ENCODE assay signal across 16 cellular contexts in the genomic region with DNA sequence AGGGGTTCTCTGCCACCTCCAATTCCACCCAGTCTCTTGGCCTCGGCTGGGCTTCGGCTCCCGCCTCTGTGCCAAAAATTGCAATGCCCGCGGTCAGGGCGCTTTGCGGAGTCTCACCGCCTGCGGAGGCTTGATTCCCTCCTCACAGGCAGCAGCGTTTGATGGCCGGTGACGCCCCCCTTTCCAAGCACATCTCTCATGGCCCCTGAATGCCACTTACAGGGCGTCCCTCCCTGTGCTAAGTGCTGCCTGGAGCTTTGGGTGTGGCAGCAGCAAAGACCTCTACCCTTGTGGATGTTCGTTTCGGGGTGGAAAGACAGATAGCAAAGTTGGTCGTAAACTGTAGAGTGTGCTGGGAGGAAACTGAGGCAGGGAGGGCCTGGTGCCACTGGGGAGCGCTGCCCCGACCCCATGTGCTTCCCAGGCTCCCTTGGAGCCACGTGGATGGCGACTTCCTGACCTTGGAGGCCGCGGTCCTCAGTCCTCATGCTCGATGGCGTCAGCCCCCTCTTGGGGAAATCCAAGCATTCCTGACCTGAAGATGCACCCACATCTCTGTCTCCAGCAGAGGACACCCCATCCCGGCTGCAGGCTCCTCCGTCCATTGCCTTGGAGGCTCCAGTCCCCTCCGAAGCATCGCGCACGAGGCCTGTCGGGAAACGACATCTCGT.
DNase-seq lines count a peak whose midpoint lies in the region; ATAC-seq and TF ChIP-seq lines count a peak whose summit lies in the region.
"Had no signal": no experiment of that assay in that cellular context is flagged by ENCODE, and none has a peak within 500 bp of the region (broad histone marks: within the 10 kb centered on the region; RNA-seq: fewer than 3 reads in every experiment).

No MANE protein-coding gene starts in this region.

- no peak overlapping the region for H3K27ac Mint-ChIP-seq in activated CD8-positive, alpha-beta memory T cell treated with anti-CD3 and anti-CD28 coated beads, Interleukin-2, amount 10 ng/mL, durations not matched to agents 7 days and 5 days
- no peak overlapping the region for H3K27ac Mint-ChIP-seq in natural killer cell treated with Interleukin-12 subunit alpha and Interleukin-12 subunit beta and Interleukin-15 and Interleukin-18, amount 100 ng/mL, for 72 hours
- H3K27ac Mint-ChIP-seq in natural killer cell (no peak overlapping the region), osteocyte (ENCODE audit: unreplicated experiment) (no peak overlapping the region), CD14-positive monocyte (no peak overlapping the region)
- H3K27ac Mint-ChIP-seq: CD8-positive, alpha-beta T cell had no signal

- TF ChIP-seq POLR2A in erythroblast (IDR thresholded peaks at IDR 0.05; ENCODE audit: low read length), result no peak

- no peak overlapping the region for H3K4me3 Mint-ChIP-seq in activated CD8-positive, alpha-beta memory T cell treated with anti-CD3 and anti-CD28 coated beads, Interleukin-2, amount 10 ng/mL, durations not matched to agents 7 days and 5 days
- no peak overlapping the region for H3K4me3 Mint-ChIP-seq in natural killer cell treated with Interleukin-12 subunit alpha and Interleukin-12 subunit beta and Interleukin-15 and Interleukin-18, amount 100 ng/mL, for 72 hours
- H3K4me3 Mint-ChIP-seq in natural killer cell (no peak overlapping the region), osteocyte (ENCODE audit: unreplicated experiment) (no peak overlapping the region), CD14-positive monocyte (no peak overlapping the region)
- H3K4me3 Mint-ChIP-seq: CD8-positive, alpha-beta T cell had no signal

- peak; percentile 12 for DNase-seq in activated CD8-positive, alpha-beta memory T cell treated with anti-CD3 and anti-CD28 coated beads, Interleukin-2, amount 10 ng/mL, durations not matched to agents 7 days and 5 days
- no peak for DNase-seq in activated CD8-positive, alpha-beta memory T cell treated with anti-CD3 and anti-CD28 coated beads, Interleukin-2, amount 50 U/mL, for 4 hours
- peak; percentile 47 for DNase-seq in natural killer cell treated with Interleukin-12 subunit alpha and Interleukin-12 subunit beta and Interleukin-15 and Interleukin-18, amount 100 ng/mL, for 72 hours (ENCODE audit: low spot score)
- no peak for DNase-seq in natural killer cell
- DNase-seq in osteocyte (ENCODE audit: extremely low spot score, unreplicated experiment), result peak; percentile 75
- DNase-seq in T-helper 2 cell, result no peak
- DNase-seq in CD14-positive monocyte (ENCODE audit: low spot score), result no peak
- no peak for DNase-seq in erythroblast (lab: John Stamatoyannopoulos, UW)
- DNase-seq: AML-193, Calu3, DMS79 treated with DMSO at 0.1 percent for 48 hours, GF-D8, GOT3, H7 had no signal

- TF ChIP-seq CTCF in natural killer cell (IDR thresholded peaks at IDR 0.05) (no peak), osteocyte (IDR thresholded peaks at IDR 0.05) (no peak), CD14-positive monocyte (IDR thresholded peaks at IDR 0.05) (no peak)

- intact Hi-C loops in natural killer cell (cut with micrococcal nuclease), result no loop called here
- intact Hi-C loops in CD14-positive monocyte (cut with micrococcal nuclease), result no loop called here

- H3K36me3 Mint-ChIP-seq in activated CD8-positive, alpha-beta memory T cell treated with anti-CD3 and anti-CD28 coated beads, Interleukin-2, amount 10 ng/mL, durations not matched to agents 7 days and 5 days, result no peaks in the 10 kb centered on the region
- no peaks in the 10 kb centered on the region for H3K36me3 Mint-ChIP-seq in natural killer cell treated with Interleukin-12 subunit alpha and Interleukin-12 subunit beta and Interleukin-15 and Interleukin-18, amount 100 ng/mL, for 72 hours
- H3K36me3 Mint-ChIP-seq in natural killer cell (no peaks in the 10 kb centered on the region), osteocyte (ENCODE audit: unreplicated experiment) (no peaks in the 10 kb centered on the region), CD14-positive monocyte (no peaks in the 10 kb centered on the region)
- H3K36me3 Mint-ChIP-seq: CD8-positive, alpha-beta T cell had no signal

- no peak for ATAC-seq in activated CD8-positive, alpha-beta memory T cell treated with anti-CD3 and anti-CD28 coated beads, Interleukin-2, amount 10 ng/mL, durations not matched to agents 7 days and 5 days
- peak in 1 of 2 donors; percentile 11 for ATAC-seq in natural killer cell treated with Interleukin-12 subunit alpha and Interleukin-12 subunit beta and Interleukin-15 and Interleukin-18, amount 100 ng/mL, for 72 hours
- ATAC-seq in natural killer cell, result no peak
- ATAC-seq: A549; CD8-positive, alpha-beta T cell had no signal

- no peaks in the 10 kb centered on the region for H3K4me1 Mint-ChIP-seq in activated CD8-positive, alpha-beta memory T cell treated with anti-CD3 and anti-CD28 coated beads, Interleukin-2, amount 10 ng/mL, durations not matched to agents 7 days and 5 days
- no peaks in the 10 kb centered on the region for H3K4me1 Mint-ChIP-seq in natural killer cell treated with Interleukin-12 subunit alpha and Interleukin-12 subunit beta and Interleukin-15 and Interleukin-18, amount 100 ng/mL, for 72 hours (ENCODE audit: low read depth in 2 of 2)
- H3K4me1 Mint-ChIP-seq in natural killer cell (no peaks in the 10 kb centered on the region), osteocyte (ENCODE audit: unreplicated experiment) (peaks cover 23% of the 10 kb centered on the region), CD14-positive monocyte (no peaks in the 10 kb centered on the region)

- H3K9me3 Mint-ChIP-seq in activated CD8-positive, alpha-beta memory T cell treated with anti-CD3 and anti-CD28 coated beads, Interleukin-2, amount 10 ng/mL, durations not matched to agents 7 days and 5 days (ENCODE audit: low read depth), result peaks cover 5% of the 10 kb centered on the region
- no peaks in the 10 kb centered on the region for H3K9me3 Mint-ChIP-seq in natural killer cell treated with Interleukin-12 subunit alpha and Interleukin-12 subunit beta and Interleukin-15 and Interleukin-18, amount 100 ng/mL, for 72 hours
- no peaks in the 10 kb centered on the region for H3K9me3 Mint-ChIP-seq in natural killer cell
- H3K9me3 Mint-ChIP-seq in osteocyte (ENCODE audit: unreplicated experiment), result peaks cover 4% of the 10 kb centered on the region
- peaks cover 0 to 5% (median 0%) of the 10 kb centered on the region in 7 donors for H3K9me3 Mint-ChIP-seq in CD14-positive monocyte
- H3K9me3 Mint-ChIP-seq: CD8-positive, alpha-beta T cell had no signal

- CTCF ChIA-PET in activated CD8-positive, alpha-beta memory T cell treated with anti-CD3 and anti-CD28 coated beads, Interleukin-2, amount 10 ng/mL, durations not matched to agents 7 days and 5 days (lab: Charles Lee), result no interaction called here

- H3K27me3 Mint-ChIP-seq in activated CD8-positive, alpha-beta memory T cell treated with anti-CD3 and anti-CD28 coated beads, Interleukin-2, amount 10 ng/mL, durations not matched to agents 7 days and 5 days, result peaks cover 6% of the 10 kb centered on the region
- H3K27me3 Mint-ChIP-seq in natural killer cell treated with Interleukin-12 subunit alpha and Interleukin-12 subunit beta and Interleukin-15 and Interleukin-18, amount 100 ng/mL, for 72 hours, result peaks cover 0 to 5% of the 10 kb centered on the region in 2 donors
- H3K27me3 Mint-ChIP-seq in natural killer cell (ENCODE audit: low read depth in 2 of 2) (no peaks in the 10 kb centered on the region), osteocyte (ENCODE audit: unreplicated experiment) (no peaks in the 10 kb centered on the region), CD14-positive monocyte (ENCODE audit: low read depth in 3 of 3) (peaks cover 0 to 9% (median 1%) of the 10 kb centered on the region in 3 donors)

Comparison
In these comparisons a context has a peak if more than half of its experiments do, and no peak if none do; other contexts are left out.
1. DNase-seq: peak in activated CD8-positive, alpha-beta memory T cell treated with anti-CD3 and anti-CD28 coated beads, Interleukin-2, amount 10 ng/mL, durations not matched to agents 7 days and 5 days (single experiment), natural killer cell treated with Interleukin-12 subunit alpha and Interleukin-12 subunit beta and Interleukin-15 and Interleukin-18, amount 100 ng/mL, for 72 hours (single experiment) and osteocyte (single experiment); none in activated CD8-positive, alpha-beta memory T cell treated with anti-CD3 and anti-CD28 coated beads, Interleukin-2, amount 50 U/mL, for 4 hours (single experiment), natural killer cell (single experiment), T-helper 2 cell (0 of 5), CD14-positive monocyte (single experiment) and erythroblast (0 of 2).